In the genomic region with DNA sequence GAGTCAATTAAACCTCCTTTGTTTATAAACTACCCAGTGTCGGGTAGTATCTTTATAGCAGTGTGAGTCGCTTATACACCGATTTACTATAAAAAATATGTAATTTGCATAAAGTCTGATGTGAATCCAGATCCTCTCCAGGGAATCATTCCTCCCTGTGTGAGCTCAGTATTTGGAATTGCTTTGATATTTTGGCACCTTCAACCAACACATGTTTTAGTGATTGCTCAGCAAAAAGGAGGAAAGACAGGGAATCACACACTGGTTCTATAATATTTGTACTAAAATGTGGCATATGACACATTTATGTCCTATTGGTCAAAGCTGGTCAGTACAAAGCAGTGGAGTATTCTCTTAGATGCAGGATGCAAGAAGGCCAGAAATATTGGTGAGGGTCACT, we compare ENCODE assay signal across 33 cellular contexts.
"Had no signal": no experiment of that assay in that cellular context is flagged by ENCODE, and none has a peak within 500 bp of the region (broad histone marks: within the 10 kb centered on the region; RNA-seq: fewer than 3 reads in every experiment).

No MANE protein-coding gene starts in this region.

- ATAC-seq: activated CD8-positive, alpha-beta T cell treated with anti-CD3 and anti-CD28 coated beads for 36 hours; activated naive CD4-positive, alpha-beta T cell treated with anti-CD3 and anti-CD28 coated beads, Interleukin-2, amount 50 U/mL, for 72 hours; activated naive CD8-positive, alpha-beta T cell treated with anti-CD3 and anti-CD28 coated beads, Interleukin-2, amount 50 U/mL, for 24 hours; activated T-cell treated with anti-CD3 and anti-CD28 coated beads, Interleukin-2, amount 50 U/mL, for 4 hours; activated T-cell treated with anti-CD3 and anti-CD28 coated beads, Interleukin-2, amount 50 U/mL, for 72 hours; activated T-helper 17 cell treated with anti-CD3 and anti-CD28 coated beads, Interleukin-2, amount 50 U/mL, for 72 hours had no signal

- H3K36me3 ChIP-seq: cardiac muscle cell had no signal

- DNase-seq: activated B cell treated with CpG ODN at 0.5 μM for 24 hours; activated CD4-positive, alpha-beta memory T cell treated with anti-CD3 and anti-CD28 coated beads for 36 hours; activated CD4-positive, alpha-beta T cell treated with anti-CD3 and anti-CD28 coated beads for 4 hours; activated CD4-positive, alpha-beta T cell treated with anti-CD3 and anti-CD28 coated beads, Interleukin-2, amount 10 ng/mL, durations not matched to agents 24 days and 14 days; activated CD4-positive, alpha-beta T cell treated with anti-CD3 and anti-CD28 coated beads, Interleukin-2, amount 50 U/mL, for 1 hour; activated CD4-positive, alpha-beta T cell treated with anti-CD3 and anti-CD28 coated beads, Interleukin-2, amount 50 U/mL, for 4 hours; activated CD4-positive, CD25-positive, alpha-beta regulatory T cell treated with anti-CD3 and anti-CD28 coated beads, Interleukin-2, amount 50 U/mL, for 72 hours; activated CD8-positive, alpha-beta memory T cell treated with anti-CD3 and anti-CD28 coated beads, Interleukin-2, amount 50 U/mL, for 4 hours; activated CD8-positive, alpha-beta T cell treated with anti-CD3 and anti-CD28 coated beads for 36 hours; activated effector memory CD4-positive, alpha-beta T cell treated with anti-CD3 and anti-CD28 coated beads, Interleukin-2, amount 50 U/mL, for 16 hours; activated gamma-delta T cell treated with Interleukin-2 at 50 U/mL for 16 hours; activated naive CD4-positive, alpha-beta T cell; activated naive CD4-positive, alpha-beta T cell treated with anti-CD3 and anti-CD28 coated beads for 36 hours; activated naive CD4-positive, alpha-beta T cell treated with anti-CD3 and anti-CD28 coated beads, Interleukin-2, amount 50 U/mL, for 16 hours; activated naive CD8-positive, alpha-beta T cell treated with anti-CD3 and anti-CD28 coated beads, Interleukin-2, amount 10 ng/mL, durations not matched to agents 7 days and 5 days; activated naive CD8-positive, alpha-beta T cell treated with anti-CD3 and anti-CD28 coated beads, Interleukin-2, amount 50 U/mL, for 24 hours; activated T-cell treated with anti-CD3 and anti-CD28 coated beads for 4 hours; activated T-cell treated with anti-CD3 and anti-CD28 coated beads, Interleukin-2, amount 50 U/mL, for 1 hour; activated T-cell treated with anti-CD3 and anti-CD28 coated beads, Interleukin-2, amount 50 U/mL, for 4 hours; activated T-cell treated with anti-CD3 and anti-CD28 coated beads, Interleukin-2, amount 50 U/mL, for 72 hours; aorta; caudate nucleus; cerebellar nuclear complex; T-helper 1 cell; T-helper 2 cell; T-helper 9 cell had no signal

- FAIRE-seq: astrocyte, bronchial epithelial cell, colon, TTC549 had no signal

- H3K27ac ChIP-seq: cardiac muscle cell had no signal

- H3K4me3 ChIP-seq: cardiac muscle cell had no signal

- H3K27me3 ChIP-seq: cardiac muscle cell had no signal
